In genomic region chr11:48103621-48104561, GRCh38 we compare ENCODE assay signal across 9 cellular contexts.
DNase-seq lines count a peak whose midpoint lies in the region; ATAC-seq, FAIRE-seq and TF ChIP-seq lines count a peak whose summit lies in the region.
"Had no signal": no experiment of that assay in that cellular context is flagged by ENCODE, and none has a peak within 500 bp of the region (broad histone marks: within the 10 kb centered on the region; RNA-seq: fewer than 3 reads in every experiment).

No MANE protein-coding gene starts in this region.

- no peaks in the 10 kb centered on the region for H3K36me3 ChIP-seq in hepatocyte (replicated peaks; ENCODE audit: insufficient read depth, low read depth)
- no peaks in the 10 kb centered on the region for H3K36me3 ChIP-seq in small intestine (ENCODE audit: control insufficient read depth in 2 of 2, insufficient read depth in 2 of 2, low read length in 2 of 2)

- peaks cover 75% of the 10 kb centered on the region for H3K4me1 Mint-ChIP-seq in activated CD4-positive, alpha-beta T cell treated with anti-CD3 and anti-CD28 coated beads, Interleukin-2, amount 10 ng/mL, durations not matched to agents 7 days and 5 days

- peaks cover 23% of the 10 kb centered on the region for H3K4me1 ChIP-seq in hepatocyte (ENCODE audit: insufficient read depth)
- peaks cover 13 to 17% of the 10 kb centered on the region in 2 donors for H3K4me1 ChIP-seq in small intestine (ENCODE audit: control insufficient read depth in 2 of 2, insufficient read depth in 1 of 2, low read depth in 1 of 2, low read length in 1 of 2)

- H3K27ac Mint-ChIP-seq in activated CD4-positive, alpha-beta T cell treated with anti-CD3 and anti-CD28 coated beads, Interleukin-2, amount 10 ng/mL, durations not matched to agents 7 days and 5 days: no peak overlapping the region

- peaks cover 20% of the 10 kb centered on the region for H3K36me3 Mint-ChIP-seq in activated CD4-positive, alpha-beta T cell treated with anti-CD3 and anti-CD28 coated beads, Interleukin-2, amount 10 ng/mL, durations not matched to agents 7 days and 5 days (ENCODE audit: low read depth)
- H3K36me3 Mint-ChIP-seq: activated naive CD4-positive, alpha-beta T cell treated with anti-CD3 and anti-CD28 coated beads, Interleukin-2, amount 50 U/mL, for 72 hours had no signal

- WGBS in hepatocyte (ENCODE audit: low lambda C conversion rate, missing lambda C conversion rate): 60% methylated on average over 12 of the region's 12 CpGs
- WGBS in small intestine, 3 donors: 53 to 68% (median 64%) methylated on average over 12 of the region's 12 CpGs

- POLR2A ChIA-PET in activated CD4-positive, alpha-beta T cell treated with anti-CD3 and anti-CD28 coated beads, Interleukin-2, amount 10 ng/mL, durations not matched to agents 7 days and 5 days (lab: Charles Lee): no interaction called here

- H3K4me3 ChIP-seq in hepatocyte (no peak overlapping the region), small intestine (ENCODE audit: low read depth in 1 of 2, low read length in 2 of 2) (no peak overlapping the region)

- no peaks in the 10 kb centered on the region for H3K27me3 Mint-ChIP-seq in activated CD4-positive, alpha-beta T cell treated with anti-CD3 and anti-CD28 coated beads, Interleukin-2, amount 10 ng/mL, durations not matched to agents 7 days and 5 days

- TF ChIP-seq CTCF in hepatocyte (IDR thresholded peaks at IDR 0.05; ENCODE audit: poor library complexity): no peak

- CTCF ChIA-PET in activated CD4-positive, alpha-beta T cell treated with anti-CD3 and anti-CD28 coated beads, Interleukin-2, amount 10 ng/mL, durations not matched to agents 7 days and 5 days (lab: Charles Lee): interaction anchor here (0.9 to 9.3 kb wide), 7 partner anchors 11 to 171 kb away, joined by 3 to 75 read pairs (median 3); no protein-coding TSS in a partner anchor

- no peaks in the 10 kb centered on the region for H3K9me3 Mint-ChIP-seq in activated CD4-positive, alpha-beta T cell treated with anti-CD3 and anti-CD28 coated beads, Interleukin-2, amount 10 ng/mL, durations not matched to agents 7 days and 5 days
- H3K9me3 Mint-ChIP-seq: activated naive CD4-positive, alpha-beta T cell treated with anti-CD3 and anti-CD28 coated beads, Interleukin-2, amount 50 U/mL, for 72 hours had no signal

- DNase-seq in NCI-H2227 treated with DMSO at 0.1 percent for 48 hours (lab: John Stamatoyannopoulos, UW): peak; percentile 11
- DNase-seq in NCI-H2227 (lab: John Stamatoyannopoulos, UW; ENCODE audit: unreplicated experiment): no peak
- no peak for DNase-seq in hepatocyte (ENCODE audit: low spot score)
- DNase-seq in small intestine: peak; percentile 49
- no peak for DNase-seq in SW 1271 (lab: John Stamatoyannopoulos, UW)
- no peak for DNase-seq in activated CD4-positive, alpha-beta T cell treated with anti-CD3 and anti-CD28 coated beads, Interleukin-2, amount 10 ng/mL, durations not matched to agents 7 days and 5 days
- no peak for DNase-seq in NCI-H510A treated with DMSO at 0.1 percent for 48 hours (lab: John Stamatoyannopoulos, UW)

- H3K27me3 ChIP-seq in hepatocyte (no peaks in the 10 kb centered on the region), small intestine (ENCODE audit: control insufficient read depth in 2 of 2, insufficient read depth in 2 of 2, low read length in 2 of 2) (no peaks in the 10 kb centered on the region)

- ATAC-seq in SK-N-SH treated with all-trans-retinoic acid at 6 μM for 48 hours: peak; percentile 36; the same call in 2 of the 3 replicates
- ATAC-seq: activated naive CD4-positive, alpha-beta T cell treated with anti-CD3 and anti-CD28 coated beads, Interleukin-2, amount 50 U/mL, for 72 hours had no signal

- no peak overlapping the region for H3K4me2 ChIP-seq in hepatocyte

- H3K4me3 Mint-ChIP-seq in activated CD4-positive, alpha-beta T cell treated with anti-CD3 and anti-CD28 coated beads, Interleukin-2, amount 10 ng/mL, durations not matched to agents 7 days and 5 days: no peak overlapping the region

- FAIRE-seq in small intestine (lab: Jason Lieb, UNC): no peak

- H3K9me3 ChIP-seq in hepatocyte (ENCODE audit: low read depth): no peaks in the 10 kb centered on the region
- H3K9me3 ChIP-seq in small intestine (ENCODE audit: control insufficient read depth, low read depth): no peaks in the 10 kb centered on the region

- H3K9me2 ChIP-seq in hepatocyte (replicated peaks; ENCODE audit: insufficient read depth): no peaks in the 10 kb centered on the region

- peak overlapping the region; percentile 91 for H3K27ac ChIP-seq in hepatocyte
- H3K27ac ChIP-seq in small intestine (ENCODE audit: low read depth in 1 of 2, low read length in 1 of 2): peak overlapping the region in 1 of 2 donors; percentile 63

- H4K20me1 ChIP-seq in hepatocyte (ENCODE audit: insufficient read depth, poor library complexity, severe bottlenecking): no peaks in the 10 kb centered on the region

- peaks cover 66% of the 10 kb centered on the region for H3K79me2 ChIP-seq in hepatocyte

- no peak overlapping the region for H2AFZ ChIP-seq in hepatocyte

TF ChIP-seq in SK-N-SH treated with all-trans-retinoic acid at 6 μM for 48 hours, 23 proteins besides CTCF, POLR2A, EP300 and RAD21:
- TF ChIP-seq ZFP3 (CRISPR knock-in tag; IDR thresholded peaks at IDR 0.05) (no peak), TOX (CRISPR knock-in tag; IDR thresholded peaks at IDR 0.05; ENCODE audit: borderline replicate concordance) (no peak), PPARA (CRISPR knock-in tag; IDR thresholded peaks at IDR 0.05; ENCODE audit: borderline replicate concordance) (no peak), TSHZ2 (CRISPR knock-in tag; IDR thresholded peaks at IDR 0.05) (no peak), ISL1 (CRISPR knock-in tag; IDR thresholded peaks at IDR 0.05) (0 out of 2 replicates have a peak, but pooled peaks have one; percentile 17)
TF ChIP-seq in SK-N-SH treated with all-trans-retinoic acid at 6 μM for 48 hours: peak in this region for 1.

Comparison
In these comparisons a context has a peak if more than half of its experiments do, and no peak if none do; other contexts are left out.
1. DNase-seq: peak in NCI-H2227 treated with DMSO at 0.1 percent for 48 hours (single experiment) and small intestine (single experiment); none in NCI-H2227 (single experiment), hepatocyte (single experiment), SW 1271 (0 of 2), activated CD4-positive, alpha-beta T cell treated with anti-CD3 and anti-CD28 coated beads, Interleukin-2, amount 10 ng/mL, durations not matched to agents 7 days and 5 days (single experiment) and NCI-H510A treated with DMSO at 0.1 percent for 48 hours (single experiment).